ENCODE assay signal across 14 cellular contexts in genomic region chr11:31805037-31805628, GRCh38. TPM values are rescaled to one million over a fixed set of nuclear protein-coding genes. Genes with fewer than 3 reads are reported as not detected.
DNase-seq lines count a peak whose midpoint lies in the region; FAIRE-seq and TF ChIP-seq lines count a peak whose summit lies in the region.
"Had no signal": no experiment of that assay in that cellular context is flagged by ENCODE, and none has a peak within 500 bp of the region (broad histone marks: within the 10 kb centered on the region; RNA-seq: fewer than 3 reads in every experiment).

No MANE protein-coding gene starts in this region.

- H3K9me2 ChIP-seq in SK-N-SH = no peaks in the 10 kb centered on the region

- no peaks in the 10 kb centered on the region for H3K79me1 ChIP-seq in H1 (ENCODE audit: low read depth, low read length)

- no peak overlapping the region for H3K56ac ChIP-seq in H1 (replicated peaks; ENCODE audit: insufficient read length, low read depth, low read length)

- no peak for FAIRE-seq in H1 (lab: Jason Lieb, UNC)
- FAIRE-seq: G401.6, islet of Langerhans had no signal

- H4K8ac ChIP-seq in H1 (ENCODE audit: extremely low read depth, insufficient read depth, low read length) = no peak overlapping the region; the same call in 1 of the 2 replicates

- CTCF ChIA-PET in SK-N-SH (lab: Yijun Ruan, JAX) = interaction anchor here (0.7 to 1.3 kb wide), 2 partner anchors 14 to 15 kb away, joined by 3 to 4 read pairs; no protein-coding TSS in a partner anchor
- CTCF ChIA-PET in H1 (lab: Charles Lee; ENCODE audit: partially characterized antibody) = interaction anchor here (0.7 to 7.2 kb wide), 7 partner anchors 8 to 156 kb away, joined by 3 to 88 read pairs (median 5); no protein-coding TSS in a partner anchor

- H3K27ac ChIP-seq in SK-N-SH (ENCODE audit: low read depth in 2 of 2, low read length in 1 of 2) = no peak overlapping the region
- H3K27ac ChIP-seq in H1 (ENCODE audit: low read depth, low read length) = no peak overlapping the region
- H3K27ac ChIP-seq in osteoblast (ENCODE audit: low read depth, low read length) = no peak overlapping the region
- H3K27ac ChIP-seq: KMS-11, SJSA1 had no signal

- peak overlapping the region; percentile 48 for H3K4ac ChIP-seq in H1 (replicated peaks; ENCODE audit: insufficient read length, low read depth, low read length)

- H3K18ac ChIP-seq in H1 (ENCODE audit: extremely low read depth, low read length) = peak overlapping the region; percentile 85

- 20% methylated on average over 23 of the region's 51 CpGs for WGBS in SK-N-SH (ENCODE audit: low lambda C conversion rate)
- WGBS in H1 (ENCODE audit: extremely low coverage in 1 of 2, insufficient coverage in 1 of 2, insufficient read length in 1 of 2, insufficient replicate concordance in 2 of 2, low coverage in 1 of 2, low lambda C conversion rate in 2 of 2, missing lambda C conversion rate in 1 of 2), 2 experiments = 2% methylated on average over 49 of the region's 51 CpGs; no CpG with 5 or more reads in 1 of the 2 experiments

- H3K79me2 ChIP-seq in SK-N-SH (ENCODE audit: insufficient read depth) = no peaks in the 10 kb centered on the region
- H3K79me2 ChIP-seq in H1 (ENCODE audit: control insufficient read depth in 1 of 2, insufficient read depth in 2 of 2, low read length in 2 of 2) = no peaks in the 10 kb centered on the region
- H3K79me2 ChIP-seq in osteoblast (ENCODE audit: insufficient read depth, low read length) = no peaks in the 10 kb centered on the region

- TF ChIP-seq CTCF in GM12875 (IDR thresholded peaks at IDR 0.05; ENCODE audit: borderline replicate concordance, insufficient read depth, low read depth, low read length) = no peak
- no peak for TF ChIP-seq CTCF in SK-N-SH (IDR thresholded peaks at IDR 0.05)
- TF ChIP-seq CTCF in H1 (IDR thresholded peaks at IDR 0.05; ENCODE audit: control extremely low read depth in 1 of 3, insufficient read depth in 1 of 3, low read depth in 1 of 3, low read length in 3 of 3) = no peak
- no peak for TF ChIP-seq CTCF in osteoblast (IDR thresholded peaks at IDR 0.05; ENCODE audit: extremely low read depth, low read depth, low read length)

- H3K23me2 ChIP-seq in H1 (ENCODE audit: low read depth, low read length) = no peaks in the 10 kb centered on the region; the same call in 1 of the 2 replicates

- TF ChIP-seq RAD21 in SK-N-SH (IDR thresholded peaks at IDR 0.05; ENCODE audit: low read length) = no peak
- 0 out of 4 replicates have a peak, but pooled peaks have one; percentile 3 to 6 for TF ChIP-seq RAD21 in H1 (IDR thresholded peaks at IDR 0.05 in 1 of 2, conservative IDR thresholded peaks at IDR 0.05 in 1 of 2; ENCODE audit: low read depth in 2 of 2, low read length in 2 of 2)

- H2BK15ac ChIP-seq in H1 (ENCODE audit: low read length) = no peak overlapping the region; the same call in 1 of the 2 replicates

- H3K27me3 ChIP-seq in SK-N-SH (ENCODE audit: insufficient read depth) (peaks cover 100% of the 10 kb centered on the region), H1 (replicated peaks in 1 of 4; ENCODE audit: control insufficient read depth in 3 of 4, extremely low read depth in 1 of 4, insufficient read depth in 3 of 4, low read length in 3 of 4) (peaks cover 89 to 100% (median 97%) of the 10 kb centered on the region in 4 experiments), osteoblast (ENCODE audit: insufficient read depth, low read length) (peaks cover 98% of the 10 kb centered on the region)
- H3K27me3 ChIP-seq: SJSA1 had no signal

- no peak overlapping the region for H3K9ac ChIP-seq in SK-N-SH
- no peak overlapping the region for H3K9ac ChIP-seq in H1 (replicated peaks in 1 of 4; ENCODE audit: extremely low read depth in 1 of 4, low read depth in 3 of 4, low read length in 3 of 4)
- H3K9ac ChIP-seq: KMS-11 had no signal

- POLR2A ChIA-PET in SK-N-SH (lab: Yijun Ruan, JAX) (no interaction called here), H1 (lab: Charles Lee; ENCODE audit: partially characterized antibody) (interaction anchor here (0.7 to 2.9 kb wide), 4 partner anchors 12 to 19 kb away, joined by 3 to 18 read pairs (median 4); no protein-coding TSS in a partner anchor)

- H3K14ac ChIP-seq in H1 (ENCODE audit: insufficient read length) = no peak overlapping the region

- no peak for TF ChIP-seq POLR2A in H1 (IDR thresholded peaks at IDR 0.05; ENCODE audit: control extremely low read depth in 1 of 2, low read depth in 2 of 2, low read length in 2 of 2)

- no peak overlapping the region; the same call in 1 of the 2 replicates for H2BK12ac ChIP-seq in H1 (ENCODE audit: low read depth, low read length)

- H2BK5ac ChIP-seq in H1 (ENCODE audit: low read depth, low read length) = no peak overlapping the region

- H4K91ac ChIP-seq in H1 (replicated peaks; ENCODE audit: insufficient read length, low read length) = no peak overlapping the region

- H2BK120ac ChIP-seq in H1 (replicated peaks; ENCODE audit: low read depth, low read length) = no peak overlapping the region

- H2AFZ ChIP-seq in SK-N-SH (ENCODE audit: low read depth) (no peak overlapping the region), H1 (ENCODE audit: low read length) (no peak overlapping the region), osteoblast (ENCODE audit: low read length) (no peak overlapping the region)

- H4K5ac ChIP-seq in H1 (ENCODE audit: insufficient read length, low read depth, low read length) = no peak overlapping the region

- peak overlapping the region; percentile 5 for H3K4me3 ChIP-seq in GM12875 (ENCODE audit: low read depth, low read length)
- no peak overlapping the region for H3K4me3 ChIP-seq in SK-N-SH (ENCODE audit: low read depth in 2 of 2, low read length in 1 of 2)
- peak overlapping the region; percentile 14 to 56 (median 38); a peak in 6 of 8 replicates for H3K4me3 ChIP-seq in H1 (ENCODE audit: extremely low read depth in 1 of 4, insufficient read depth in 2 of 4, low read depth in 3 of 4, low read length in 4 of 4)
- H3K4me3 ChIP-seq in osteoblast (ENCODE audit: insufficient read depth, low read length) = no peak overlapping the region
- H3K4me3 ChIP-seq: SJSA1 had no signal

- H3F3A ChIP-seq in SK-N-SH (replicated peaks; ENCODE audit: insufficient read depth) = peaks cover 4% of the 10 kb centered on the region

- H3K23ac ChIP-seq in H1 (ENCODE audit: insufficient read length) = no peak overlapping the region

- H3K4me1 ChIP-seq in SK-N-SH (ENCODE audit: control insufficient read depth in 1 of 2, insufficient read depth in 2 of 2, low read depth in 1 of 2, low read length in 1 of 2) = no peaks in the 10 kb centered on the region; a peak in 2 of 4 replicates
- peaks cover 27 to 50% (median 29%) of the 10 kb centered on the region in 4 experiments for H3K4me1 ChIP-seq in H1 (replicated peaks in 1 of 4; ENCODE audit: control insufficient read depth in 3 of 4, insufficient read depth in 4 of 4, low read length in 3 of 4)
- peaks cover 5% of the 10 kb centered on the region for H3K4me1 ChIP-seq in osteoblast (ENCODE audit: insufficient read depth, low read length)

- H3K9me3 ChIP-seq in SK-N-SH (no peaks in the 10 kb centered on the region), H1 (ENCODE audit: insufficient read depth in 2 of 2, low read depth in 1 of 2, low read length in 1 of 2) (no peaks in the 10 kb centered on the region), osteoblast (ENCODE audit: low read depth, low read length) (no peaks in the 10 kb centered on the region)
- H3K9me3 ChIP-seq: SJSA1 had no signal

- H2BK20ac ChIP-seq in H1 (ENCODE audit: low read length) = no peak overlapping the region; the same call in 1 of the 2 replicates

- H3K36me3 ChIP-seq in SK-N-SH (replicated peaks in 1 of 2; ENCODE audit: control insufficient read depth in 1 of 2, insufficient read depth in 2 of 2, low read length in 1 of 2) (no peaks in the 10 kb centered on the region), H1 (ENCODE audit: control insufficient read depth in 2 of 4, insufficient read depth in 4 of 4, low read length in 3 of 4) (no peaks in the 10 kb centered on the region), osteoblast (ENCODE audit: insufficient read depth, low read length) (no peaks in the 10 kb centered on the region)
- H3K36me3 ChIP-seq: SJSA1 had no signal

- DNase-seq in SK-N-SH (peak; percentile 43), H1 (ENCODE audit: low read depth in 1 of 2, low spot score in 2 of 2) (peak in 1 of 2 experiments; percentile 82), osteoblast (ENCODE audit: insufficient read length, low spot score, missing footprints) (peak; percentile 85), GM19240 (ENCODE audit: insufficient read length, low spot score) (no peak), DMS79 (lab: John Stamatoyannopoulos, UW) (no peak), T-helper 9 cell (no peak), iPS-NIHi11 (ENCODE audit: low spot score) (no peak)
- DNase-seq: NCI-H2227 treated with DMSO at 0.1 percent for 48 hours had no signal

- no peak overlapping the region for H2AK5ac ChIP-seq in H1 (ENCODE audit: low read depth, low read length)

- H4K20me1 ChIP-seq in SK-N-SH (ENCODE audit: insufficient read depth) (peaks cover 13% of the 10 kb centered on the region; the same call in 1 of the 2 replicates), H1 (replicated peaks in 1 of 2; ENCODE audit: control insufficient read depth in 1 of 2, insufficient read depth in 2 of 2, low read length in 2 of 2) (peaks cover 2 to 32% of the 10 kb centered on the region in 2 experiments), osteoblast (ENCODE audit: insufficient read depth, low read length) (peaks cover 5% of the 10 kb centered on the region)

- TF ChIP-seq EP300 in SK-N-SH (IDR thresholded peaks at IDR 0.05; ENCODE audit: borderline replicate concordance in 1 of 2, low read depth in 1 of 2, low read length in 1 of 2) (no peak), H1 (IDR thresholded peaks at IDR 0.05; ENCODE audit: borderline replicate concordance in 1 of 2, low read depth in 2 of 2, low read length in 2 of 2) (no peak)

- H3K4me2 ChIP-seq in SK-N-SH = no peak overlapping the region
- H3K4me2 ChIP-seq in H1 (ENCODE audit: insufficient read depth in 1 of 2, low read depth in 2 of 2, low read length in 2 of 2) = peak overlapping the region; percentile 56 to 75
- peak overlapping the region; percentile 39 for H3K4me2 ChIP-seq in osteoblast (ENCODE audit: insufficient read depth, low read length)
- H3K4me2 ChIP-seq: KMS-11 had no signal

RNA-seq across cellular contexts. Expression of gene PAX6, which starts 6.0 kb away (rescaled TPM):
- polyA plus RNA-seq in SK-N-SH (2012; rRNA removed) (not detected in 2 replicates), H1 (2011; rRNA removed) (0.65 and 1.1 TPM in 2 replicates)
- polyA plus RNA-seq in SK-N-SH (2012; cell fraction: cytosol; rRNA removed) = not detected in 2 replicates
- polyA plus RNA-seq in SK-N-SH (2012; cell fraction: nucleus; rRNA removed) = not detected in 2 replicates
- 0.21 and 0.30 TPM in 2 replicates for total RNA-seq in H1 (2021; fragmentation: NEBNext Ultra II Directional; extraction: Animal tissue kit (Norgen Biotek cat#: 25700))
- polyA plus RNA-seq in H1 (2011; cell fraction: cytosol; rRNA removed) = 0.53 TPM
- 1.0 TPM for polyA plus RNA-seq in H1 (2011; cell fraction: nucleus; rRNA removed)
- 0.41 to 1.1 TPM (median 0.57 TPM) in 4 replicates for polyA plus RNA-seq in H1 (2012, experiment 1 of 2)
- 0.16 TPM for polyA plus RNA-seq in H1 (2012, experiment 2 of 2)
- polyA plus RNA-seq in H1 (2013, experiment 1 of 2) = 0.16 TPM
- polyA plus RNA-seq in H1 (2013, experiment 2 of 2) = 0.22 TPM
- 0.76 and 0.82 TPM in 2 replicates for polyA minus RNA-seq in H1 (2011; rRNA and poly(A)+ RNA removed)
- 0.88 TPM for polyA minus RNA-seq in H1 (2011; cell fraction: cytosol; rRNA and poly(A)+ RNA removed)
- 2.6 TPM for polyA minus RNA-seq in H1 (2011; cell fraction: nucleus; rRNA and poly(A)+ RNA removed)
- total RNA-seq in osteoblast = under 0.01 and 0.36 TPM in 2 replicates
- total RNA-seq: dermis microvascular lymphatic vessel endothelial cell had no signal

Comparison
In these comparisons a context has a peak if more than half of its experiments do, and no peak if none do; other contexts are left out.
1. H3K4me3 ChIP-seq: peak in GM12875 (single experiment) and H1 (4 of 4); none in SK-N-SH (0 of 2) and osteoblast (single experiment).
2. DNase-seq: peak in SK-N-SH (single experiment) and osteoblast (single experiment); none in GM19240 (single experiment), DMS79 (single experiment), T-helper 9 cell (single experiment) and iPS-NIHi11 (single experiment).